ENCODE assay signal across 9 cellular contexts in the genomic region with DNA sequence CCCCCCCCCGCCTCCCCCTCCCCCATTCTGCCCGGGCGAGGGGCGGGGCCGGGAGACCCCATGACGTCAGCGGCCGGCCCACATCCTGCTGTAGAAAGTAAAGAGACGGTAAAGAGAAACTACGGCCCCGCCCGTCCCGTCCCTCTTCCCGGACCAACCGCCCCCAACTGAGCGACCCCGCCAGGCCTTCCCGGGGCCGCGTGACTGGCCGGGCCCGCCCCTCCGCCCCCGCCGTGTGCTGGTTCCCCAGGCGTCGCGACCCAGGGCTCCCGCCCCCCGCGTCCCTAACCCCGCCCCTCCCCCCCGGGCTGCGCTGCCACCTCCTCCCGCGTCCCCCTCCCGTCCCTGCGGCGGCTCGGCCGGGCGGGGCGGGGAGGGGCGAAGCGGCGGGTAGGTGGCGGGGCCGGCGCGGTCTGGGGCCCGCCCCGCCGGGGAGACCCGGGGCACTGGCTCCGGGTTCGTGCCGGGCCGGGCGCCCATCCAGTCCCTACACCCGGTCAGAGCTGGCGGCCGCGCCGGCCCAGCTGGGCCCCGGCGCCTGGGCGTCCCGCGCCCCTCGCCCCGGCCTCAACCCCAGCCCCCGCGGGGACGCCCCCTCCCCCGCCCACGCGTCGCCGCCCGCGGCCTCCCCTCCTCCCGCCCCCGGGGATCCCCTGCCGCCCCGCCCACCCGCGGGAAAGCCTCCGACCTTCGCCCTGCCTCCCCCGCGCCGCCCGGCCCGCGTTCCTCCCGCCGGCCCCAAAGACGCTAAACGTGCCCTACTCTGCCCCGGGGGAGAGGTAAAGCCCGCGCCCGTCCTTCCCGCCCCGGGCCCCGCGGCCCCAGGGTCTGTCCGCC. TPM values are rescaled to one million over a fixed set of nuclear protein-coding genes. Genes with fewer than 3 reads are reported as not detected.
A peak's percentile ranks its signal among the peaks of the same experiment; 100 is the strongest.
DNase-seq lines count a peak whose midpoint lies in the region; ATAC-seq, FAIRE-seq and TF ChIP-seq lines count a peak whose summit lies in the region.
"Had no signal": no experiment of that assay in that cellular context is flagged by ENCODE, and none has a peak within 500 bp of the region (broad histone marks: within the 10 kb centered on the region; RNA-seq: fewer than 3 reads in every experiment).

No MANE protein-coding gene starts in this region.

- FAIRE-seq in astrocyte (lab: Jason Lieb, UNC), result no peak
- FAIRE-seq: A204.1 had no signal

- H3K27me3 ChIP-seq in astrocyte (ENCODE audit: insufficient read depth, low read length), result no peaks in the 10 kb centered on the region
- H3K27me3 ChIP-seq in gastrocnemius medialis, result no peaks in the 10 kb centered on the region

- peaks cover 42% of the 10 kb centered on the region for H3K79me2 ChIP-seq in astrocyte (ENCODE audit: insufficient read depth, low read length)

- peak overlapping the region; percentile 35 for H3K4me3 ChIP-seq in astrocyte (ENCODE audit: insufficient read depth, low read depth, low read length)
- peak overlapping the region in 3 of 4 donors; percentile 69 to 95 (median 72) for H3K4me3 ChIP-seq in gastrocnemius medialis

- H3K4me1 ChIP-seq in astrocyte (ENCODE audit: insufficient read depth, low read length) (peaks cover 21% of the 10 kb centered on the region), gastrocnemius medialis (peaks cover 19 to 26% of the 10 kb centered on the region in 2 donors)

- H3K9ac ChIP-seq in astrocyte (ENCODE audit: low read length), result peak overlapping the region; percentile 99

- DNase-seq in NCI-H1694 (lab: John Stamatoyannopoulos, UW), result peak; percentile 34
- no peak for DNase-seq in NCI-H1694 treated with DMSO at 0.1 percent for 48 hours (lab: John Stamatoyannopoulos, UW)
- DNase-seq in NCI-H2081 (lab: John Stamatoyannopoulos, UW), result peak; percentile 83 to 85
- DNase-seq in T-helper 9 cell, result peak; percentile 94
- DNase-seq in astrocyte (ENCODE audit: low read depth), result peak; percentile 92
- DNase-seq in hepatic stellate cell (ENCODE audit: low spot score), result peak; percentile 93
- peak; percentile 97 to 98 for DNase-seq in gastrocnemius medialis

- H2AFZ ChIP-seq in astrocyte (ENCODE audit: low read depth, low read length), result no peak overlapping the region

- H3K4me3 Mint-ChIP-seq in astrocyte (ENCODE audit: unreplicated experiment), result no peak overlapping the region

- peak overlapping the region; percentile 97 for H3K27ac ChIP-seq in astrocyte (ENCODE audit: low read depth, low read length)
- H3K27ac ChIP-seq in gastrocnemius medialis, result peak overlapping the region; percentile 92 to 98 (median 96)

- peak overlapping the region; percentile 92 for H3K4me2 ChIP-seq in astrocyte (ENCODE audit: low read length)

- ATAC-seq in HG02973 (IDR thresholded peaks at IDR 0.05; ENCODE audit: unreplicated experiment) (peak; percentile 53), gastrocnemius medialis (peak; percentile 67 to 73)

- intact Hi-C loops in gastrocnemius medialis (cut with DNase I; ENCODE audit: low total_unique reads), result no loop called here

- in situ Hi-C loops in gastrocnemius medialis (cut with MboI; ENCODE audit: low sequenced_read_pairs in 4 of 4), result no loop called here

- no peaks in the 10 kb centered on the region for H3K27me3 Mint-ChIP-seq in astrocyte (ENCODE audit: low read depth, unreplicated experiment)

- H3K9me3 ChIP-seq in astrocyte (ENCODE audit: insufficient read depth, low read depth, low read length), result peaks cover 3% of the 10 kb centered on the region
- no peaks in the 10 kb centered on the region for H3K9me3 ChIP-seq in gastrocnemius medialis

- no peaks in the 10 kb centered on the region for H3K36me3 Mint-ChIP-seq in astrocyte (ENCODE audit: low read depth, unreplicated experiment)

- H3K36me3 ChIP-seq in astrocyte (ENCODE audit: insufficient read depth, low read length) (peaks cover 2% of the 10 kb centered on the region), gastrocnemius medialis (peaks cover 0 to 8% of the 10 kb centered on the region in 2 donors)

- no peak overlapping the region for H3K27ac Mint-ChIP-seq in astrocyte (ENCODE audit: unreplicated experiment)

- peaks cover 12% of the 10 kb centered on the region for H3K4me1 Mint-ChIP-seq in astrocyte (ENCODE audit: low read depth, unreplicated experiment)

- H3K9me3 Mint-ChIP-seq in astrocyte (ENCODE audit: unreplicated experiment), result peaks cover 2% of the 10 kb centered on the region

- TF ChIP-seq POLR2A in gastrocnemius medialis (IDR thresholded peaks at IDR 0.05), result peak; percentile 40 to 64

- no peak for TF ChIP-seq CTCF in astrocyte (IDR thresholded peaks at IDR 0.05; ENCODE audit: insufficient read depth, low read depth, low read length)
- TF ChIP-seq CTCF in gastrocnemius medialis (IDR thresholded peaks at IDR 0.05 in 4 of 5, conservative IDR thresholded peaks at IDR 0.05 in 1 of 5), result no peak

- H4K20me1 ChIP-seq in astrocyte (ENCODE audit: insufficient read depth, low read length), result peaks cover 8% of the 10 kb centered on the region

RNA-seq across cellular contexts. Expression of a gene that starts 0.6 kb away (rescaled TPM):
- total RNA-seq in astrocyte (46.9 and 48.9 TPM in 2 replicates), gastrocnemius medialis (10 to 100 TPM in 2 of 4 donors, 1 to 10 TPM in 2; 8.3 to 13.5 (median 10.5) TPM)
